6 cellular contexts compared by ENCODE assay signal in genomic region chr16:5750439-5750838, GRCh38.
A peak's percentile ranks its signal among the peaks of the same experiment; 100 is the strongest.
DNase-seq lines count a peak whose midpoint lies in the region; ATAC-seq, FAIRE-seq and TF ChIP-seq lines count a peak whose summit lies in the region.
"Not testable (repeated sequence)": the region's sequence is repeated elsewhere in the genome, so short reads cannot be mapped to it uniquely, and the experiment has no call there.

No MANE protein-coding gene starts in this region.

- H2BK20ac ChIP-seq in H1 (ENCODE audit: low read length): not testable (repeated sequence)

- H3K18ac ChIP-seq in H1 (ENCODE audit: extremely low read depth, low read length): not testable (repeated sequence)

- not testable (repeated sequence) for TF ChIP-seq EP300 in H1 (IDR thresholded peaks at IDR 0.05; ENCODE audit: borderline replicate concordance in 1 of 2, low read depth in 2 of 2, low read length in 2 of 2)

- not testable (repeated sequence) for H3K27me3 ChIP-seq in GM23338 (ENCODE audit: insufficient read depth); HUES64 (ENCODE audit: insufficient read depth, low read length); H1 (replicated peaks in 1 of 4; ENCODE audit: control insufficient read depth in 3 of 4, extremely low read depth in 1 of 4, insufficient read depth in 3 of 4, low read length in 3 of 4); iPS-20b (ENCODE audit: insufficient read depth, low read length); neural progenitor cell

- H3K27me3 Mint-ChIP-seq in GM23338 (ENCODE audit: insufficient read depth, low read depth, poor library complexity); glutamatergic neuron (ENCODE audit: unreplicated experiment); neural progenitor cell (ENCODE audit: insufficient read depth, low read depth): not testable (repeated sequence)

- 42% methylated on average over 11 of the region's 11 CpGs for WGBS in HUES64
- 60% methylated on average over 11 of the region's 11 CpGs; no CpG with 5 or more reads in 1 of the 2 experiments for WGBS in H1 (ENCODE audit: extremely low coverage in 1 of 2, insufficient coverage in 1 of 2, insufficient read length in 1 of 2, insufficient replicate concordance in 2 of 2, low coverage in 1 of 2, low lambda C conversion rate in 2 of 2, missing lambda C conversion rate in 1 of 2), 2 experiments

- not testable (repeated sequence) for H2AFZ ChIP-seq in GM23338; H1 (ENCODE audit: low read length)
- peak overlapping the region; percentile 68 for H2AFZ ChIP-seq in neural progenitor cell (replicated peaks)

- not testable (repeated sequence) for H3K79me1 ChIP-seq in H1 (ENCODE audit: low read depth, low read length)

- H2AK5ac ChIP-seq in H1 (ENCODE audit: low read depth, low read length): not testable (repeated sequence)

- not testable (repeated sequence) for H3F3A ChIP-seq in GM23338 (replicated peaks; ENCODE audit: low read depth); neural progenitor cell (ENCODE audit: low read depth)

- not testable (repeated sequence) for DNase-seq in GM23338 (ENCODE audit: low spot score); neural progenitor cell (ENCODE audit: low spot score)
- DNase-seq in H1 (ENCODE audit: low read depth in 1 of 2, low spot score in 2 of 2) (peak in 1 of 2 experiments; percentile 61), glutamatergic neuron (peak; percentile 18)

- not testable (repeated sequence) for H3K9me2 ChIP-seq in GM23338 (ENCODE audit: insufficient read depth)

- TF ChIP-seq POLR2A in H1 (IDR thresholded peaks at IDR 0.05; ENCODE audit: control extremely low read depth in 1 of 2, low read depth in 2 of 2, low read length in 2 of 2): not testable (repeated sequence)

- H4K20me1 ChIP-seq in GM23338 (replicated peaks; ENCODE audit: insufficient read depth); H1 (replicated peaks in 1 of 2; ENCODE audit: control insufficient read depth in 1 of 2, insufficient read depth in 2 of 2, low read length in 2 of 2); neural progenitor cell (ENCODE audit: low read depth): not testable (repeated sequence)

- not testable (repeated sequence) for TF ChIP-seq RAD21 in H1 (IDR thresholded peaks at IDR 0.05 in 1 of 2, conservative IDR thresholded peaks at IDR 0.05 in 1 of 2; ENCODE audit: low read depth in 2 of 2, low read length in 2 of 2)

- H3K9me3 Mint-ChIP-seq in GM23338: peaks cover 20% of the 10 kb centered on the region
- not testable (repeated sequence) for H3K9me3 Mint-ChIP-seq in glutamatergic neuron (ENCODE audit: unreplicated experiment); neural progenitor cell

- FAIRE-seq in H1 (lab: Jason Lieb, UNC): not testable (repeated sequence)

- H3K4me1 ChIP-seq in GM23338 (ENCODE audit: insufficient read depth) (peaks cover 12% of the 10 kb centered on the region), HUES64 (ENCODE audit: insufficient read depth, low read length) (peaks cover 26% of the 10 kb centered on the region), H1 (replicated peaks in 1 of 4; ENCODE audit: control insufficient read depth in 3 of 4, insufficient read depth in 4 of 4, low read length in 3 of 4) (peaks cover 3 to 15% (median 10%) of the 10 kb centered on the region in 4 experiments), iPS-20b (ENCODE audit: insufficient read depth, low read length) (peaks cover 27% of the 10 kb centered on the region), neural progenitor cell (peaks cover 21% of the 10 kb centered on the region)

- H3K9me3 ChIP-seq in HUES64 (ENCODE audit: insufficient read depth, low read depth, low read length); H1 (ENCODE audit: insufficient read depth in 2 of 2, low read depth in 1 of 2, low read length in 1 of 2); iPS-20b (ENCODE audit: insufficient read depth, low read depth, low read length); neural progenitor cell (ENCODE audit: low read depth): not testable (repeated sequence)

- H3K4me3 Mint-ChIP-seq in GM23338: 0 out of 3 replicates have a peak overlapping the region, but pooled peaks have one; percentile 14
- H3K4me3 Mint-ChIP-seq in glutamatergic neuron (ENCODE audit: unreplicated experiment); neural progenitor cell: not testable (repeated sequence)

- TF ChIP-seq CTCF in GM23338 (conservative IDR thresholded peaks at IDR 0.05; ENCODE audit: low read depth in 2 of 2); H1 (IDR thresholded peaks at IDR 0.05; ENCODE audit: control extremely low read depth in 1 of 3, insufficient read depth in 1 of 3, low read depth in 1 of 3, low read length in 3 of 3); glutamatergic neuron (IDR thresholded peaks at IDR 0.05; ENCODE audit: partially characterized antibody, unreplicated experiment); neural progenitor cell (IDR thresholded peaks at IDR 0.05): not testable (repeated sequence)

- H2BK12ac ChIP-seq in H1 (ENCODE audit: low read depth, low read length): 0 out of 2 replicates have a peak overlapping the region, but pooled peaks have one; percentile 68

- not testable (repeated sequence) for H3K4me3 ChIP-seq in GM23338; H1 (ENCODE audit: extremely low read depth in 1 of 4, insufficient read depth in 2 of 4, low read depth in 3 of 4, low read length in 4 of 4); neural progenitor cell
- H3K4me3 ChIP-seq in HUES64 (ENCODE audit: low read length) (peak overlapping the region; percentile 16; the same call in 1 of the 2 replicates), iPS-20b (ENCODE audit: low read length) (peak overlapping the region; percentile 6; the same call in 1 of the 2 replicates)

- H3K4me2 ChIP-seq in GM23338: not testable (repeated sequence)
- peak overlapping the region; percentile 7 to 44; a peak in 2 of 4 replicates for H3K4me2 ChIP-seq in H1 (ENCODE audit: insufficient read depth in 1 of 2, low read depth in 2 of 2, low read length in 2 of 2)
- H3K4me2 ChIP-seq in neural progenitor cell: peak overlapping the region; percentile 55

- not testable (repeated sequence) for H3K23ac ChIP-seq in H1 (ENCODE audit: insufficient read length)

- H3K36me3 Mint-ChIP-seq in GM23338 (ENCODE audit: low read depth); glutamatergic neuron (ENCODE audit: unreplicated experiment); neural progenitor cell: not testable (repeated sequence)

- H3K27ac Mint-ChIP-seq in GM23338; glutamatergic neuron (ENCODE audit: unreplicated experiment); neural progenitor cell: not testable (repeated sequence)

- H3K27ac ChIP-seq in GM23338 (ENCODE audit: low read depth); HUES64 (ENCODE audit: low read depth, low read length); H1 (ENCODE audit: low read depth, low read length); iPS-20b (ENCODE audit: low read length); neural progenitor cell: not testable (repeated sequence)

- H4K5ac ChIP-seq in H1 (ENCODE audit: insufficient read length, low read depth, low read length): not testable (repeated sequence)

- not testable (repeated sequence) for H3K23me2 ChIP-seq in H1 (ENCODE audit: low read depth, low read length)

- peaks cover 40% of the 10 kb centered on the region for H3K4me1 Mint-ChIP-seq in GM23338
- H3K4me1 Mint-ChIP-seq in glutamatergic neuron (ENCODE audit: low read depth, unreplicated experiment); neural progenitor cell: not testable (repeated sequence)

- CTCF ChIA-PET in H1 (lab: Charles Lee; ENCODE audit: partially characterized antibody): interaction anchor here (1.5 kb wide), 1 partner anchor 176 kb away, joined by 3 read pairs; no protein-coding TSS in a partner anchor

- H3K36me3 ChIP-seq in GM23338 (ENCODE audit: insufficient read depth); HUES64 (ENCODE audit: insufficient read depth, low read length); H1 (ENCODE audit: control insufficient read depth in 2 of 4, insufficient read depth in 4 of 4, low read length in 3 of 4); iPS-20b (ENCODE audit: insufficient read depth, low read depth, low read length); neural progenitor cell: not testable (repeated sequence)

- H2BK5ac ChIP-seq in H1 (ENCODE audit: low read depth, low read length): peak overlapping the region; percentile 55; the same call in 1 of the 2 replicates

- peak overlapping the region; percentile 24; the same call in 1 of the 2 replicates for H2BK15ac ChIP-seq in H1 (ENCODE audit: low read length)

- not testable (repeated sequence) for H3K56ac ChIP-seq in H1 (replicated peaks; ENCODE audit: insufficient read length, low read depth, low read length)

- H3K9ac ChIP-seq in HUES64 (ENCODE audit: low read depth, low read length); H1 (replicated peaks in 1 of 4; ENCODE audit: extremely low read depth in 1 of 4, low read depth in 3 of 4, low read length in 3 of 4); iPS-20b (ENCODE audit: low read depth, low read length); neural progenitor cell: not testable (repeated sequence)

- H4K8ac ChIP-seq in H1 (ENCODE audit: extremely low read depth, insufficient read depth, low read length): not testable (repeated sequence)

- not testable (repeated sequence) for ATAC-seq in GM23338

- not testable (repeated sequence) for H3K4ac ChIP-seq in H1 (replicated peaks; ENCODE audit: insufficient read length, low read depth, low read length)

- not testable (repeated sequence) for H3K14ac ChIP-seq in H1 (ENCODE audit: insufficient read length)

- POLR2A ChIA-PET in H1 (lab: Charles Lee; ENCODE audit: partially characterized antibody): interaction anchor here (0.6 to 1.0 kb wide), 2 partner anchors 12 to 21 kb away, joined by 3 to 4 read pairs; no protein-coding TSS in a partner anchor

- peak overlapping the region; percentile 27 for H4K91ac ChIP-seq in H1 (replicated peaks; ENCODE audit: insufficient read length, low read length)

- H3K79me2 ChIP-seq in GM23338 (replicated peaks; ENCODE audit: insufficient read depth); H1 (ENCODE audit: control insufficient read depth in 1 of 2, insufficient read depth in 2 of 2, low read length in 2 of 2); neural progenitor cell (ENCODE audit: low read depth): not testable (repeated sequence)

- not testable (repeated sequence) for H2BK120ac ChIP-seq in H1 (replicated peaks; ENCODE audit: low read depth, low read length)
